Comparison of ENCODE assay signal across 8 cellular contexts in genomic region chr19:10861118-10861651, GRCh38. TPM values are rescaled to one million over a fixed set of nuclear protein-coding genes. Genes with fewer than 3 reads are reported as not detected.
DNase-seq lines count a peak whose midpoint lies in the region; ATAC-seq and TF ChIP-seq lines count a peak whose summit lies in the region.

No MANE protein-coding gene starts in this region.

- H3K36me3 ChIP-seq in lower lobe of right lung: no peaks in the 10 kb centered on the region

- no peak overlapping the region for H3K4me3 Mint-ChIP-seq in activated T-helper 17 cell treated with anti-CD3 and anti-CD28 coated beads, Interleukin-2, amount 50 U/mL, for 72 hours

- intact Hi-C loops in lower lobe of right lung (cut with DNase I): no loop called here

- H3K9me3 ChIP-seq in lower lobe of right lung: no peaks in the 10 kb centered on the region

- H3K9me3 Mint-ChIP-seq in activated T-helper 17 cell treated with anti-CD3 and anti-CD28 coated beads, Interleukin-2, amount 50 U/mL, for 72 hours: no peaks in the 10 kb centered on the region

- TF ChIP-seq CTCF in lower lobe of right lung (IDR thresholded peaks at IDR 0.05): peak; percentile 43

- DNase-seq in ELR (ENCODE audit: low read depth) (peak; percentile 60), M059J (ENCODE audit: low read depth) (peak; percentile 52), lower lobe of right lung (peak; percentile 63), activated gamma-delta T cell treated with Interleukin-2 at 50 U/mL for 16 hours (no peak), cerebellar nuclear complex (lab: John Stamatoyannopoulos, UW) (no peak), OCI-M2 (lab: John Stamatoyannopoulos, UW; ENCODE audit: unreplicated experiment) (no peak)

- no peak overlapping the region for H3K27ac ChIP-seq in lower lobe of right lung

- H3K27me3 ChIP-seq in lower lobe of right lung (ENCODE audit: low read depth): no peaks in the 10 kb centered on the region

- H3K4me1 ChIP-seq in lower lobe of right lung: peaks cover 16% of the 10 kb centered on the region

- H3K27ac Mint-ChIP-seq in activated T-helper 17 cell treated with anti-CD3 and anti-CD28 coated beads, Interleukin-2, amount 50 U/mL, for 72 hours: no peak overlapping the region

- H3K4me3 ChIP-seq in lower lobe of right lung: no peak overlapping the region

- H3K36me3 Mint-ChIP-seq in activated T-helper 17 cell treated with anti-CD3 and anti-CD28 coated beads, Interleukin-2, amount 50 U/mL, for 72 hours (ENCODE audit: low read depth): no peaks in the 10 kb centered on the region

- peak; percentile 30 for ATAC-seq in activated T-helper 17 cell treated with anti-CD3 and anti-CD28 coated beads, Interleukin-2, amount 50 U/mL, for 72 hours (replicated peaks)
- peak in 1 of 2 donors; percentile 48 for ATAC-seq in lower lobe of right lung
- ATAC-seq in HG03378 (IDR thresholded peaks at IDR 0.05; ENCODE audit: unreplicated experiment): no peak

- no peaks in the 10 kb centered on the region for H3K27me3 Mint-ChIP-seq in activated T-helper 17 cell treated with anti-CD3 and anti-CD28 coated beads, Interleukin-2, amount 50 U/mL, for 72 hours

- peaks cover 7% of the 10 kb centered on the region for H3K4me1 Mint-ChIP-seq in activated T-helper 17 cell treated with anti-CD3 and anti-CD28 coated beads, Interleukin-2, amount 50 U/mL, for 72 hours

RNA-seq across cellular contexts. Expression of gene CARM1, which starts 10.2 kb away (rescaled TPM):
- total RNA-seq in M059J (2014; rRNA removed; shearing (Covaris generic)): 16.5 and 24.1 TPM in 2 replicates
- total RNA-seq in activated T-helper 17 cell treated with anti-CD3 and anti-CD28 coated beads, Interleukin-2, amount 50 U/mL, for 72 hours: 10 to 100 TPM; 32.7 to 62.1 TPM
- 27.5 TPM for total RNA-seq in lower lobe of right lung

RNA-seq across cellular contexts. Expression of gene C19orf38, which starts 13.0 kb away (rescaled TPM):
- 0.12 TPM in 1 of 2 replicates, not detected in the other for total RNA-seq in M059J (2014; rRNA removed; shearing (Covaris generic))
- 1 to 10 TPM in 1 of 2 donors, under 1 TPM in 1; 0.48 to 1.7 TPM for total RNA-seq in activated T-helper 17 cell treated with anti-CD3 and anti-CD28 coated beads, Interleukin-2, amount 50 U/mL, for 72 hours
- 11.7 TPM for total RNA-seq in lower lobe of right lung

RNA-seq across cellular contexts. Expression of gene TMED1, which starts 25.2 kb away (rescaled TPM):
- total RNA-seq in M059J (2014; rRNA removed; shearing (Covaris generic)): 67.6 and 88.9 TPM in 2 replicates
- total RNA-seq in activated T-helper 17 cell treated with anti-CD3 and anti-CD28 coated beads, Interleukin-2, amount 50 U/mL, for 72 hours: 10 to 100 TPM; 17.6 to 20.2 TPM
- total RNA-seq in lower lobe of right lung: 23.5 TPM

Comparison
In these comparisons a context has a peak if more than half of its experiments do, and no peak if none do; other contexts are left out.
1. DNase-seq: peak in ELR (single experiment), M059J (single experiment) and lower lobe of right lung (single experiment); none in activated gamma-delta T cell treated with Interleukin-2 at 50 U/mL for 16 hours (single experiment), cerebellar nuclear complex (0 of 2) and OCI-M2 (single experiment).